In the genomic region with DNA sequence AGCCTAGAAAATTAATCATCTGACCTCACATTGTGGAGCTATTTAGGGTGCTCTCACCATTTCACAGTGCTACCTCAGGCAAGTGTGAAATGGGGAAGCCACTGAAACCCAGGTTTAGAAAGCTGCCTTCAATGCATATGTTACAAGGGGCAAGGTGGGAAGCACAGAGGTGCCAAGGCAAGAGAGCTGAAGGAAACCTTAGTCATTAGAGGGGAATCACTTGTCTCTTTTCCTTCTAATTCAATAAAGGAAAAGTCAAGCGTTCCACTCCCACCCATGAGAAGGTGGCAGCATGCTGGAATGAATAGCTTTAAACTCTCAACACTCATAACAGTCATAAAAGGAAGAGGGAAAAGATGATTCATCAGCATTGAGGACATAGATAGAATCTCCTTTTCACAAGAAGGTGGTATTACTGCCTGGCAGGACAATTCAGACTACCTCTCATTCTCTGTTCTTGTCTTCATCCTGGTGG, we compare ENCODE assay signal across 12 cellular contexts.
A peak's percentile ranks its signal among the peaks of the same experiment; 100 is the strongest.
DNase-seq lines count a peak whose midpoint lies in the region; ATAC-seq, FAIRE-seq and TF ChIP-seq lines count a peak whose summit lies in the region.
"Had no signal": no experiment of that assay in that cellular context is flagged by ENCODE, and none has a peak within 500 bp of the region (broad histone marks: within the 10 kb centered on the region; RNA-seq: fewer than 3 reads in every experiment).

No MANE protein-coding gene starts in this region.

- H3K36me3 ChIP-seq in pancreas, result no peaks in the 10 kb centered on the region
- H3K36me3 ChIP-seq: right atrium auricular region had no signal

- intact Hi-C loops in activated naive CD4-positive, alpha-beta T cell treated with anti-CD3 and anti-CD28 coated beads for 36 hours (cut with micrococcal nuclease), result loop anchor here (10.0 kb wide), 1 partner anchor 1151 kb away; a partner anchor contains a TSS
- intact Hi-C loops in pancreas (cut with DNase I), result no loop called here

- no peak overlapping the region for H3K4me3 Mint-ChIP-seq in HFFc6
- H3K4me3 Mint-ChIP-seq in activated naive CD4-positive, alpha-beta T cell treated with anti-CD3 and anti-CD28 coated beads for 36 hours, result no peak overlapping the region
- H3K4me3 Mint-ChIP-seq: CD8-positive, alpha-beta memory T cell had no signal

- 69 to 76% methylated on average over 1 of the region's 1 CpG for WGBS in pancreas, 2 donors

- no peaks in the 10 kb centered on the region for H3K27me3 ChIP-seq in pancreas
- H3K27me3 ChIP-seq: right atrium auricular region had no signal

- no peaks in the 10 kb centered on the region for H3K9me3 ChIP-seq in pancreas
- H3K9me3 ChIP-seq: right atrium auricular region had no signal

- H3K27ac Mint-ChIP-seq in HFFc6, result no peak overlapping the region; the same call in 1 of the 2 replicates
- no peak overlapping the region for H3K27ac Mint-ChIP-seq in activated naive CD4-positive, alpha-beta T cell treated with anti-CD3 and anti-CD28 coated beads for 36 hours
- H3K27ac Mint-ChIP-seq: CD8-positive, alpha-beta memory T cell had no signal

- CTCF ChIA-PET in activated naive CD4-positive, alpha-beta T cell treated with anti-CD3 and anti-CD28 coated beads for 36 hours (lab: Charles Lee), result no interaction called here

- no peak overlapping the region for H3K27ac ChIP-seq in pancreas
- H3K27ac ChIP-seq: right atrium auricular region had no signal

- H3K4me1 ChIP-seq in pancreas, result peaks cover 0 to 4% (median 3%) of the 10 kb centered on the region in 3 donors
- H3K4me1 ChIP-seq: right atrium auricular region had no signal

- TF ChIP-seq CTCF in HFFc6 (IDR thresholded peaks at IDR 0.05), result no peak
- TF ChIP-seq CTCF in fibroblast of villous mesenchyme (IDR thresholded peaks at IDR 0.05; ENCODE audit: insufficient read depth, low read depth, low read length), result no peak
- TF ChIP-seq CTCF in pancreas (IDR thresholded peaks at IDR 0.05), result no peak

- H3K4me3 ChIP-seq in fibroblast of villous mesenchyme (ENCODE audit: low read depth, low read length), result no peak overlapping the region
- H3K4me3 ChIP-seq in pancreas, result no peak overlapping the region
- H3K4me3 ChIP-seq: right atrium auricular region had no signal

- H3K9me3 Mint-ChIP-seq in HFFc6, result no peaks in the 10 kb centered on the region
- H3K9me3 Mint-ChIP-seq in activated naive CD4-positive, alpha-beta T cell treated with anti-CD3 and anti-CD28 coated beads for 36 hours, result no peaks in the 10 kb centered on the region

- H3K27me3 Mint-ChIP-seq in HFFc6 (ENCODE audit: insufficient read depth), result no peaks in the 10 kb centered on the region
- peaks cover 3% of the 10 kb centered on the region for H3K27me3 Mint-ChIP-seq in activated naive CD4-positive, alpha-beta T cell treated with anti-CD3 and anti-CD28 coated beads for 36 hours (ENCODE audit: low read depth)
- H3K27me3 Mint-ChIP-seq: CD8-positive, alpha-beta memory T cell had no signal

- ATAC-seq in GM18907 (IDR thresholded peaks at IDR 0.05; ENCODE audit: unreplicated experiment) (peak; percentile 82), HG03520 (IDR thresholded peaks at IDR 0.05; ENCODE audit: unreplicated experiment) (peak; percentile 67), pancreas (no peak)

- FAIRE-seq in pancreas (lab: Jason Lieb, UNC), result no peak

- H3K36me3 Mint-ChIP-seq in HFFc6 (ENCODE audit: low read depth), result no peaks in the 10 kb centered on the region
- no peaks in the 10 kb centered on the region for H3K36me3 Mint-ChIP-seq in activated naive CD4-positive, alpha-beta T cell treated with anti-CD3 and anti-CD28 coated beads for 36 hours (ENCODE audit: low read depth)
- H3K36me3 Mint-ChIP-seq: CD8-positive, alpha-beta memory T cell had no signal

- H3K4me1 Mint-ChIP-seq in HFFc6 (ENCODE audit: low read depth), result peaks cover 13% of the 10 kb centered on the region
- no peaks in the 10 kb centered on the region for H3K4me1 Mint-ChIP-seq in activated naive CD4-positive, alpha-beta T cell treated with anti-CD3 and anti-CD28 coated beads for 36 hours (ENCODE audit: low read depth)
- H3K4me1 Mint-ChIP-seq: CD8-positive, alpha-beta memory T cell had no signal

- peak; percentile 52 for DNase-seq in HFFc6
- DNase-seq in fibroblast of villous mesenchyme (ENCODE audit: low read depth), result peak; percentile 49
- DNase-seq in activated naive CD4-positive, alpha-beta T cell treated with anti-CD3 and anti-CD28 coated beads for 36 hours, result no peak
- DNase-seq in SHP77 (lab: John Stamatoyannopoulos, UW), result no peak
- no peak for DNase-seq in stimulated activated naive CD4-positive, alpha-beta T cell treated with Interleukin-2 at 50 U/mL for 16 hours (lab: John Stamatoyannopoulos, UW)
- DNase-seq in pancreas, result no peak
- DNase-seq: CD8-positive, alpha-beta memory T cell; mesendoderm; NCI-H446 had no signal

Comparison
In these comparisons a context has a peak if more than half of its experiments do, and no peak if none do; other contexts are left out.
1. ATAC-seq: peak in GM18907 (single experiment) and HG03520 (single experiment); none in pancreas (0 of 4).
2. DNase-seq: peak in HFFc6 (single experiment) and fibroblast of villous mesenchyme (single experiment); none in activated naive CD4-positive, alpha-beta T cell treated with anti-CD3 and anti-CD28 coated beads for 36 hours (single experiment), SHP77 (0 of 2), stimulated activated naive CD4-positive, alpha-beta T cell treated with Interleukin-2 at 50 U/mL for 16 hours (single experiment) and pancreas (0 of 6).